17 cellular contexts compared by ENCODE assay signal in the genomic region with DNA sequence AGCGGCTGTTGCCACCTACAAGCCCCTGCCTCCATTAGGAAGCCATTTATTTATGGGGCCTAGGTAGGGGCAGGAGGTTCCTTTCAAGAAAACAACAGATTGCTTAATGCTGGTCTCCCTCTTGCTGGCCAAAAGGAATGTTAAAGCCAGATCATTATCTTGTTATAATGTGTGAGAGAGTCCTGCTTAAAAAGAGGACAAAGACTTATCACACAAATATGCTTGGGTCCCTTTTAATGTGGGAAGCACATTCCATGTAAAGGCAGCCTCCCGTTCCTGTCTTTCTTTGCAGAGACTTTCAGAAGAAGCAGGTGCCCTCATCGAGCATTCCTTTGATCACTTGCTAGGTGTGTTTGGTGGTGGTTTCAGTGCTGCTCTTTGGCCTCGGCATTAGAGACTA.
A peak's percentile ranks its signal among the peaks of the same experiment; 100 is the strongest.
DNase-seq lines count a peak whose midpoint lies in the region; ATAC-seq and TF ChIP-seq lines count a peak whose summit lies in the region.
"Had no signal": no experiment of that assay in that cellular context is flagged by ENCODE, and none has a peak within 500 bp of the region (broad histone marks: within the 10 kb centered on the region; RNA-seq: fewer than 3 reads in every experiment).

No MANE protein-coding gene starts in this region.

- no peak overlapping the region for H3K4me3 ChIP-seq in WERI-Rb-1 (ENCODE audit: low read depth, low read length)

- DNase-seq in ELR (ENCODE audit: low read depth) (peak; percentile 41), RPMI7951 (ENCODE audit: low read depth) (peak; percentile 37), hepatic stellate cell (ENCODE audit: low spot score) (peak; percentile 44), renal cortical epithelial cell (ENCODE audit: low read depth) (peak; percentile 68), WERI-Rb-1 (no peak), NCI-H2107 (lab: John Stamatoyannopoulos, UW) (no peak)
- no peak for DNase-seq in activated CD8-positive, alpha-beta memory T cell treated with anti-CD3 and anti-CD28 coated beads, Interleukin-2, amount 50 U/mL, for 4 hours
- DNase-seq: activated CD4-positive, alpha-beta T cell treated with anti-CD3 and anti-CD28 coated beads, Interleukin-2, amount 50 U/mL, for 48 hours; C1 segment of cervical spinal cord; DMS79 treated with DMSO at 0.1 percent for 48 hours; foreskin keratinocyte; NCI-H187; NCI-H526 treated with DMSO at 0.1 percent for 48 hours; stimulated activated CD4-positive, alpha-beta T cell treated with anti-CD3 and anti-CD28 coated beads, Interleukin-2, amount 100 ng/mL, for 48 hours; T1000 had no signal

- TF ChIP-seq CTCF in WERI-Rb-1 (IDR thresholded peaks at IDR 0.05; ENCODE audit: low read depth, low read length): no peak

- ATAC-seq in GM21423 (IDR thresholded peaks at IDR 0.05; ENCODE audit: unreplicated experiment): no peak
- ATAC-seq: foreskin keratinocyte had no signal

- H3K27ac ChIP-seq in WERI-Rb-1: no peak overlapping the region
- H3K27ac ChIP-seq: foreskin keratinocyte, KMS-11 had no signal

- peaks cover 19% of the 10 kb centered on the region for H3K27me3 ChIP-seq in WERI-Rb-1 (ENCODE audit: insufficient read depth, low read depth, severe bottlenecking)
- H3K27me3 ChIP-seq: foreskin keratinocyte had no signal

- H3K36me3 ChIP-seq in WERI-Rb-1: no peaks in the 10 kb centered on the region

- H3K9me3 ChIP-seq in WERI-Rb-1 (ENCODE audit: severe bottlenecking): no peaks in the 10 kb centered on the region

Comparison
In these comparisons a context has a peak if more than half of its experiments do, and no peak if none do; other contexts are left out.
1. DNase-seq: peak in ELR (single experiment), RPMI7951 (single experiment), hepatic stellate cell (single experiment) and renal cortical epithelial cell (single experiment); none in WERI-Rb-1 (single experiment), activated CD8-positive, alpha-beta memory T cell treated with anti-CD3 and anti-CD28 coated beads, Interleukin-2, amount 50 U/mL, for 4 hours (single experiment) and NCI-H2107 (single experiment).